In genomic region chr15:88447206-88447605, GRCh38 we compare ENCODE assay signal across 23 cellular contexts.
"Had no signal": no experiment of that assay in that cellular context is flagged by ENCODE, and none has a peak within 500 bp of the region (broad histone marks: within the 10 kb centered on the region; RNA-seq: fewer than 3 reads in every experiment).

No MANE protein-coding gene starts in this region.

- H3K4me1 ChIP-seq: colonic mucosa, gastroesophageal sphincter, heart right ventricle, parathyroid adenoma, right lobe of liver, upper lobe of left lung had no signal

- H3K79me2 ChIP-seq: parathyroid adenoma had no signal

- DNase-seq: activated CD4-positive, alpha-beta T cell treated with anti-CD3 and anti-CD28 coated beads, Interleukin-2, amount 50 U/mL, for 1 hour; activated effector memory CD4-positive, alpha-beta T cell treated with anti-CD3 and anti-CD28 coated beads, Interleukin-2, amount 50 U/mL, for 16 hours; activated naive CD4-positive, alpha-beta T cell treated with anti-CD3 and anti-CD28 coated beads, Interleukin-2, amount 50 U/mL, for 16 hours; activated T-cell treated with anti-CD3 and anti-CD28 coated beads, Interleukin-2, amount 50 U/mL, for 72 hours; aorta; brain microvascular endothelial cell; central memory CD4-positive, alpha-beta T cell; colonic mucosa; endodermal cell; heart right ventricle; mesenchymal stem cell; naive thymus-derived CD8-positive, alpha-beta T cell; right lobe of liver; stimulated activated CD4-positive, alpha-beta T cell treated with anti-CD3 and anti-CD28 coated beads, Interleukin-4, amount 100 ng/mL, for 24 hours; T1000; upper lobe of left lung had no signal

- H3K36me3 Mint-ChIP-seq: stimulated activated effector memory CD8-positive, alpha-beta T cell treated with anti-CD3 and anti-CD28 coated beads, Interleukin-12 subunit alpha, Interleukin-12 subunit beta, amount 100 ng/mL, for 72 hours had no signal

- H3K4me2 ChIP-seq: smooth muscle cell had no signal

- H3K27me3 ChIP-seq: brain microvascular endothelial cell, colonic mucosa, upper lobe of left lung had no signal

- H3K27ac Mint-ChIP-seq: activated T-cell treated with anti-CD3 and anti-CD28 coated beads, Interleukin-2, amount 50 U/mL, for 72 hours; endodermal cell; naive thymus-derived CD8-positive, alpha-beta T cell; stimulated activated effector memory CD8-positive, alpha-beta T cell treated with anti-CD3 and anti-CD28 coated beads, Interleukin-12 subunit alpha, Interleukin-12 subunit beta, amount 100 ng/mL, for 72 hours had no signal

- H3K4me1 Mint-ChIP-seq: endodermal cell had no signal

- H3K4me3 ChIP-seq: colonic mucosa, gastroesophageal sphincter, heart right ventricle, right lobe of liver, smooth muscle cell, thoracic aorta, upper lobe of left lung had no signal

- H3K36me3 ChIP-seq: brain microvascular endothelial cell, colonic mucosa, gastroesophageal sphincter, heart right ventricle, right lobe of liver, thoracic aorta, upper lobe of left lung had no signal

- H3K4me3 Mint-ChIP-seq: activated T-cell treated with anti-CD3 and anti-CD28 coated beads, Interleukin-2, amount 50 U/mL, for 72 hours; endodermal cell; naive thymus-derived CD8-positive, alpha-beta T cell; stimulated activated effector memory CD8-positive, alpha-beta T cell treated with anti-CD3 and anti-CD28 coated beads, Interleukin-12 subunit alpha, Interleukin-12 subunit beta, amount 100 ng/mL, for 72 hours had no signal

- H3K9me3 ChIP-seq: colonic mucosa, right lobe of liver had no signal

- H3K27ac ChIP-seq: brain microvascular endothelial cell, colonic mucosa, epithelial cell of prostate, gastroesophageal sphincter, heart right ventricle, parathyroid adenoma, right lobe of liver, thoracic aorta, upper lobe of left lung had no signal

- ATAC-seq: activated CD4-positive, CD25-positive, alpha-beta regulatory T cell treated with anti-CD3 and anti-CD28 coated beads, Interleukin-2, amount 50 U/mL, for 24 hours; activated T-cell treated with anti-CD3 and anti-CD28 coated beads, Interleukin-2, amount 50 U/mL, for 72 hours; gastroesophageal sphincter; heart right ventricle; naive thymus-derived CD8-positive, alpha-beta T cell; right lobe of liver; stimulated activated effector memory CD8-positive, alpha-beta T cell treated with anti-CD3 and anti-CD28 coated beads, Interleukin-12 subunit alpha, Interleukin-12 subunit beta, amount 100 ng/mL, for 72 hours had no signal
